1 cellular context compared by ENCODE assay signal in genomic region chr2:161136696-161137324, GRCh38.
TF ChIP-seq lines count a peak whose summit lies in the region.

No MANE protein-coding gene starts in this region.

TF ChIP-seq in GM12878, 131 proteins besides CTCF, POLR2A, EP300 and RAD21 (continued from another document and continues in another):
- TF ChIP-seq CEBPZ (IDR thresholded peaks at IDR 0.05; ENCODE audit: low read depth, low read length) (no peak), ATF3 (IDR thresholded peaks at IDR 0.05; ENCODE audit: borderline replicate concordance, extremely low read depth, low read depth, low read length) (no peak), HCFC1 (IDR thresholded peaks at IDR 0.05; ENCODE audit: low read length) (no peak), IRF3 (IDR thresholded peaks at IDR 0.05) (no peak), FOS (IDR thresholded peaks at IDR 0.05; ENCODE audit: borderline replicate concordance, extremely low read depth, insufficient read length) (no peak), CBX5 (IDR thresholded peaks at IDR 0.05; ENCODE audit: low read depth) (no peak), ZNF687 (IDR thresholded peaks at IDR 0.05) (peak; percentile 82), PAX8 (IDR thresholded peaks at IDR 0.05) (0 out of 2 replicates have a peak, but pooled peaks have one; percentile 11), NBN (IDR thresholded peaks at IDR 0.05) (peak; percentile 66; the same call in 1 of the 2 replicates), PRDM15 (CRISPR knock-in tag; IDR thresholded peaks at IDR 0.05) (no peak), SIN3A (IDR thresholded peaks at IDR 0.05; ENCODE audit: low read depth, low read length) (no peak), ZBTB11 (CRISPR knock-in tag; IDR thresholded peaks at IDR 0.05) (no peak), RAD51 (IDR thresholded peaks at IDR 0.05) (peak; percentile 37; the same call in 1 of the 2 replicates), DPF2 (IDR thresholded peaks at IDR 0.05) (peak; percentile 16; the same call in 1 of the 2 replicates), KDM1A (IDR thresholded peaks at IDR 0.05; ENCODE audit: borderline replicate concordance) (no peak), MYC (IDR thresholded peaks at IDR 0.05; ENCODE audit: insufficient read depth, insufficient read length, insufficient replicate concordance, low read length, severe bottlenecking) (no peak), JUND (IDR thresholded peaks at IDR 0.05; ENCODE audit: low read depth, low read length) (no peak), CEBPB (IDR thresholded peaks at IDR 0.05; ENCODE audit: borderline replicate concordance in 1 of 2, low read depth in 2 of 2, low read length in 2 of 2) (no peak), ELK1 (IDR thresholded peaks at IDR 0.05; ENCODE audit: low read depth, low read length) (no peak), IRF4 (IDR thresholded peaks at IDR 0.05; ENCODE audit: low read depth, low read length) (no peak), REST (IDR thresholded peaks at IDR 0.05; ENCODE audit: low read depth, low read length) (no peak), EGR1 (IDR thresholded peaks at IDR 0.05; ENCODE audit: borderline replicate concordance in 1 of 2, low read depth in 2 of 2, low read length in 2 of 2) (no peak), BCL3 (IDR thresholded peaks at IDR 0.05; ENCODE audit: borderline replicate concordance, insufficient read depth, low read depth, low read length, poor library complexity, severe bottlenecking) (no peak), STAT1 (conservative IDR thresholded peaks at IDR 0.05) (0 out of 2 replicates have a peak, but pooled peaks have one; percentile 37), SPI1 (IDR thresholded peaks at IDR 0.05; ENCODE audit: borderline replicate concordance, insufficient read depth, low read depth, low read length) (peak; percentile 92), NR2C2 (IDR thresholded peaks at IDR 0.05; ENCODE audit: borderline replicate concordance, control insufficient read depth, insufficient read length, low read depth) (no peak), MTA3 (IDR thresholded peaks at IDR 0.05; ENCODE audit: borderline replicate concordance, low read length) (no peak), LARP7 (IDR thresholded peaks at IDR 0.05) (no peak), NR2F1 (conservative IDR thresholded peaks at IDR 0.05) (no peak), NRF1 (conservative IDR thresholded peaks at IDR 0.05; ENCODE audit: low read depth, low read length) (no peak), ZNF622 (IDR thresholded peaks at IDR 0.05) (no peak), ETV6 (conservative IDR thresholded peaks at IDR 0.05 in 1 of 2, IDR thresholded peaks at IDR 0.05 in 1 of 2; ENCODE audit: borderline replicate concordance in 1 of 2, low read depth in 1 of 2) (no peak; a peak in 1 of 4 replicates), BHLHE40 (IDR thresholded peaks at IDR 0.05; ENCODE audit: borderline replicate concordance in 1 of 2, low read depth in 2 of 2, low read length in 1 of 2) (peak; percentile 80 to 87)
